Comparison of ENCODE assay signal across 11 cellular contexts in genomic region chr3:9780451-9780797, GRCh38. TPM values are rescaled to one million over a fixed set of nuclear protein-coding genes. Genes with fewer than 3 reads are reported as not detected.
DNase-seq lines count a peak whose midpoint lies in the region; ATAC-seq and TF ChIP-seq lines count a peak whose summit lies in the region.
"Had no signal": no experiment of that assay in that cellular context is flagged by ENCODE, and none has a peak within 500 bp of the region (broad histone marks: within the 10 kb centered on the region; RNA-seq: fewer than 3 reads in every experiment).

No MANE protein-coding gene starts in this region.

- intact Hi-C loops in OCI-LY7 (cut with micrococcal nuclease; ENCODE audit: unreplicated experiment), result loop anchor here (1.0 kb wide), 1 partner anchor 28 kb away; no protein-coding TSS in a partner anchor

- no peaks in the 10 kb centered on the region for H3K79me2 ChIP-seq in OCI-LY7 (ENCODE audit: insufficient read depth, low read depth, low read length)

- peak overlapping the region; percentile 91 for H3K27ac Mint-ChIP-seq in activated CD4-positive, alpha-beta T cell treated with anti-CD3 and anti-CD28 coated beads, Interleukin-2, amount 10 ng/mL, durations not matched to agents 7 days and 5 days
- peak overlapping the region; percentile 85 to 95 for H3K27ac Mint-ChIP-seq in effector memory CD8-positive, alpha-beta T cell
- H3K27ac Mint-ChIP-seq in stimulated activated naive CD8-positive, alpha-beta T cell treated with anti-CD3 and anti-CD28 coated beads, Interleukin-15, amount 100 ng/mL, for 72 hours, result peak overlapping the region; percentile 98

- POLR2A ChIA-PET in activated CD4-positive, alpha-beta T cell treated with anti-CD3 and anti-CD28 coated beads, Interleukin-2, amount 10 ng/mL, durations not matched to agents 7 days and 5 days (lab: Charles Lee), result no interaction called here
- POLR2A ChIA-PET in OCI-LY7 (lab: Charles Lee), result interaction anchor here (1.0 to 2.1 kb wide), 6 partner anchors 9 to 16 kb away, joined by 3 to 10 read pairs (median 7); partner anchors contain the start of genes ARPC4 and TADA3

- peak overlapping the region; percentile 57 for H3K4me2 ChIP-seq in OCI-LY7 (ENCODE audit: low read length)

- H3K36me3 Mint-ChIP-seq in activated CD4-positive, alpha-beta T cell treated with anti-CD3 and anti-CD28 coated beads, Interleukin-2, amount 10 ng/mL, durations not matched to agents 7 days and 5 days (ENCODE audit: low read depth), result peaks cover 49% of the 10 kb centered on the region
- peaks cover 23% of the 10 kb centered on the region for H3K36me3 Mint-ChIP-seq in effector memory CD8-positive, alpha-beta T cell (ENCODE audit: insufficient read depth)

- no peak for DNase-seq in activated CD4-positive, alpha-beta T cell treated with anti-CD3 and anti-CD28 coated beads, Interleukin-2, amount 10 ng/mL, durations not matched to agents 7 days and 5 days
- no peak for DNase-seq in activated CD4-positive, alpha-beta T cell treated with anti-CD3 and anti-CD28 coated beads, Interleukin-2, amount 50 U/mL, for 4 hours
- DNase-seq in OCI-LY7 (ENCODE audit: low spot score) (no peak), LoVo (ENCODE audit: low spot score) (no peak), KG1 (lab: John Stamatoyannopoulos, UW) (no peak), mesenteric fat pad (ENCODE audit: low spot score) (no peak)
- no peak for DNase-seq in effector memory CD8-positive, alpha-beta T cell
- no peak for DNase-seq in stimulated activated naive CD8-positive, alpha-beta T cell treated with anti-CD3 and anti-CD28 coated beads, Interleukin-15, amount 100 ng/mL, for 72 hours
- DNase-seq: H9, NCI-H1694, RPMI8226 had no signal

- no peak for TF ChIP-seq CTCF in OCI-LY7 (conservative IDR thresholded peaks at IDR 0.05; ENCODE audit: low read length)

- no peaks in the 10 kb centered on the region for H4K20me1 ChIP-seq in OCI-LY7 (ENCODE audit: insufficient read depth, low read length)

- peak overlapping the region; percentile 84 for H3K27ac ChIP-seq in OCI-LY7 (ENCODE audit: low read depth, low read length, poor library complexity, severe bottlenecking)

- CTCF ChIA-PET in activated CD4-positive, alpha-beta T cell treated with anti-CD3 and anti-CD28 coated beads, Interleukin-2, amount 10 ng/mL, durations not matched to agents 7 days and 5 days (lab: Charles Lee), result interaction anchor here (0.6 to 1.8 kb wide), 5 partner anchors 9 to 49 kb away, joined by 3 to 5 read pairs (median 3); partner anchors contain the start of genes ARPC4 and TADA3
- CTCF ChIA-PET in OCI-LY7 (lab: Charles Lee; ENCODE audit: unreplicated experiment), result interaction anchor here (1.6 kb wide), 1 partner anchor 10 kb away, joined by 5 read pairs; no protein-coding TSS in a partner anchor

- H3K4me3 ChIP-seq in OCI-LY7 (ENCODE audit: low read depth, low read length, poor library complexity, severe bottlenecking), result peak overlapping the region; percentile 33

- H3K9me3 Mint-ChIP-seq in activated CD4-positive, alpha-beta T cell treated with anti-CD3 and anti-CD28 coated beads, Interleukin-2, amount 10 ng/mL, durations not matched to agents 7 days and 5 days, result no peaks in the 10 kb centered on the region
- no peaks in the 10 kb centered on the region for H3K9me3 Mint-ChIP-seq in effector memory CD8-positive, alpha-beta T cell
- H3K9me3 Mint-ChIP-seq in stimulated activated naive CD8-positive, alpha-beta T cell treated with anti-CD3 and anti-CD28 coated beads, Interleukin-15, amount 100 ng/mL, for 72 hours, result peaks cover 0 to 3% of the 10 kb centered on the region in 2 donors
- H3K9me3 Mint-ChIP-seq: H9 had no signal

- H3K36me3 ChIP-seq in OCI-LY7 (ENCODE audit: insufficient read depth, low read length), result peaks cover 40% of the 10 kb centered on the region

- H3K9me2 ChIP-seq in OCI-LY7 (ENCODE audit: insufficient read depth, low read length), result no peaks in the 10 kb centered on the region

- peaks cover 52% of the 10 kb centered on the region for H3K4me1 ChIP-seq in OCI-LY7 (ENCODE audit: insufficient read depth, low read length, poor library complexity, severe bottlenecking)

- peak overlapping the region; percentile 33 for H2AFZ ChIP-seq in OCI-LY7 (ENCODE audit: low read length)

- peak overlapping the region; percentile 35 for H3K4me3 Mint-ChIP-seq in activated CD4-positive, alpha-beta T cell treated with anti-CD3 and anti-CD28 coated beads, Interleukin-2, amount 10 ng/mL, durations not matched to agents 7 days and 5 days
- H3K4me3 Mint-ChIP-seq in effector memory CD8-positive, alpha-beta T cell, result peak overlapping the region; percentile 68 to 71
- peak overlapping the region; percentile 68 to 74 for H3K4me3 Mint-ChIP-seq in stimulated activated naive CD8-positive, alpha-beta T cell treated with anti-CD3 and anti-CD28 coated beads, Interleukin-15, amount 100 ng/mL, for 72 hours
- H3K4me3 Mint-ChIP-seq: H9 had no signal

- H3K27me3 Mint-ChIP-seq in activated CD4-positive, alpha-beta T cell treated with anti-CD3 and anti-CD28 coated beads, Interleukin-2, amount 10 ng/mL, durations not matched to agents 7 days and 5 days, result no peaks in the 10 kb centered on the region
- no peaks in the 10 kb centered on the region for H3K27me3 Mint-ChIP-seq in effector memory CD8-positive, alpha-beta T cell
- H3K27me3 Mint-ChIP-seq in stimulated activated naive CD8-positive, alpha-beta T cell treated with anti-CD3 and anti-CD28 coated beads, Interleukin-15, amount 100 ng/mL, for 72 hours, result no peaks in the 10 kb centered on the region

- BruUV-seq in OCI-LY7 (replicated peaks; lab: Mats Ljungman, UMichigan), result no TSS peak

- peak; percentile 33 for ATAC-seq in effector memory CD8-positive, alpha-beta T cell (replicated peaks)
- ATAC-seq in stimulated activated naive CD8-positive, alpha-beta T cell treated with anti-CD3 and anti-CD28 coated beads, Interleukin-15, amount 100 ng/mL, for 72 hours, result peak; percentile 3

- H3K4me1 Mint-ChIP-seq in activated CD4-positive, alpha-beta T cell treated with anti-CD3 and anti-CD28 coated beads, Interleukin-2, amount 10 ng/mL, durations not matched to agents 7 days and 5 days, result peaks cover 52% of the 10 kb centered on the region
- peaks cover 38 to 40% of the 10 kb centered on the region in 2 donors for H3K4me1 Mint-ChIP-seq in effector memory CD8-positive, alpha-beta T cell (ENCODE audit: low read depth in 2 of 2)
- peaks cover 77% of the 10 kb centered on the region for H3K4me1 Mint-ChIP-seq in stimulated activated naive CD8-positive, alpha-beta T cell treated with anti-CD3 and anti-CD28 coated beads, Interleukin-15, amount 100 ng/mL, for 72 hours

- no peaks in the 10 kb centered on the region for H3K9me3 ChIP-seq in OCI-LY7 (ENCODE audit: low read length)

RNA-seq across cellular contexts. Expression of gene CAMK1, which starts 10.7 kb away (rescaled TPM):
- 10 to 100 TPM; 18.8 to 19.0 TPM for total RNA-seq in activated CD4-positive, alpha-beta T cell treated with anti-CD3 and anti-CD28 coated beads, Interleukin-2, amount 10 ng/mL, durations not matched to agents 7 days and 5 days
- not detected in 2 replicates for total RNA-seq in OCI-LY7 (2014; rRNA removed; shearing (Covaris generic))
- total RNA-seq in OCI-LY7 (2022) (not detected in 2 replicates), mesenteric fat pad (98.6 TPM)

RNA-seq across cellular contexts. Expression of gene TADA3, which starts 11.8 kb away (rescaled TPM):
- 10 to 100 TPM; 77.6 to 82.3 TPM for total RNA-seq in activated CD4-positive, alpha-beta T cell treated with anti-CD3 and anti-CD28 coated beads, Interleukin-2, amount 10 ng/mL, durations not matched to agents 7 days and 5 days
- 51.6 and 62.0 TPM in 2 replicates for total RNA-seq in OCI-LY7 (2014; rRNA removed; shearing (Covaris generic))
- total RNA-seq in OCI-LY7 (2022), result 56.4 and 58.5 TPM in 2 replicates
- total RNA-seq in mesenteric fat pad, result 40.4 TPM

RNA-seq across cellular contexts. Expression of gene ARPC4, which starts 12.5 kb away (rescaled TPM):
- total RNA-seq in activated CD4-positive, alpha-beta T cell treated with anti-CD3 and anti-CD28 coated beads, Interleukin-2, amount 10 ng/mL, durations not matched to agents 7 days and 5 days, result 100 to 1,000 TPM; 258 to 299 TPM
- total RNA-seq in OCI-LY7 (2014; rRNA removed; shearing (Covaris generic)), result 89.8 and 99.5 TPM in 2 replicates
- total RNA-seq in OCI-LY7 (2022) (93.5 and 118 TPM in 2 replicates), mesenteric fat pad (151 TPM)

RNA-seq across cellular contexts. Expression of gene TTLL3, which starts 29.6 kb away (rescaled TPM):
- 10 to 100 TPM; 51.1 to 55.3 TPM for total RNA-seq in activated CD4-positive, alpha-beta T cell treated with anti-CD3 and anti-CD28 coated beads, Interleukin-2, amount 10 ng/mL, durations not matched to agents 7 days and 5 days
- total RNA-seq in OCI-LY7 (2014; rRNA removed; shearing (Covaris generic)), result 65.4 and 65.7 TPM in 2 replicates
- total RNA-seq in OCI-LY7 (2022), result 127 and 136 TPM in 2 replicates
- 31.0 TPM for total RNA-seq in mesenteric fat pad

RNA-seq across cellular contexts. Expression of gene OGG1, which starts 30.7 kb away (rescaled TPM):
- total RNA-seq in activated CD4-positive, alpha-beta T cell treated with anti-CD3 and anti-CD28 coated beads, Interleukin-2, amount 10 ng/mL, durations not matched to agents 7 days and 5 days, result 10 to 100 TPM; 42.3 to 47.9 TPM
- total RNA-seq in OCI-LY7 (2014; rRNA removed; shearing (Covaris generic)), result 98.9 and 121 TPM in 2 replicates
- total RNA-seq in OCI-LY7 (2022), result 119 and 120 TPM in 2 replicates
- total RNA-seq in mesenteric fat pad, result 14.4 TPM

Comparison
In these comparisons a context has a peak if more than half of its experiments do, and no peak if none do; other contexts are left out.
1. RNA of gene CAMK1, which starts 10.7 kb away (total RNA-seq): 98.6 TPM in mesenteric fat pad (single experiment) and 18.8 to 19.0 TPM in activated CD4-positive, alpha-beta T cell treated with anti-CD3 and anti-CD28 coated beads, Interleukin-2, amount 10 ng/mL, durations not matched to agents 7 days and 5 days; not detected in OCI-LY7; every median in the first group is over 10 times any median in the second.
2. Peak in every context shown above with its lines, with median percentiles within 50 percentile points of each other: H3K27ac Mint-ChIP-seq and H3K4me3 Mint-ChIP-seq.